Comparison of ENCODE assay signal across 7 cellular contexts in genomic region chr21:15065381-15066230, GRCh38. TPM values are rescaled to one million over a fixed set of nuclear protein-coding genes. Genes with fewer than 3 reads are reported as not detected.
DNase-seq lines count a peak whose midpoint lies in the region; ATAC-seq, FAIRE-seq and TF ChIP-seq lines count a peak whose summit lies in the region.

No MANE protein-coding gene starts in this region.

- 0% methylated on average over 3 of the region's 41 CpGs; no CpG with 5 or more reads in 1 of the 2 experiments for WGBS in IMR-90 (ENCODE audit: extremely low coverage in 2 of 2, insufficient read length in 1 of 2), 2 experiments

- peak overlapping the region; percentile 6; the same call in 1 of the 2 replicates for H3K23ac ChIP-seq in IMR-90 (ENCODE audit: low read depth, low read length)

- intact Hi-C loops in IMR-90 (cut with micrococcal nuclease): loop anchor here (1.0 to 5.0 kb wide), 3 partner anchors 201 to 683 kb away; partner anchors contain the start of gene HSPA13

- H3K4me2 ChIP-seq in IMR-90 (ENCODE audit: low read depth, low read length) (peak overlapping the region; percentile 67), astrocyte (ENCODE audit: low read length) (peak overlapping the region; percentile 88)

- in situ Hi-C loops in IMR-90 (cut with MboI; ENCODE audit: low sequenced_read_pairs): loop anchor here (10.0 kb wide), 1 partner anchor 191 kb away; no protein-coding TSS in a partner anchor

- DNase-seq in IMR-90 (peak; percentile 86), T1000 (lab: John Stamatoyannopoulos, UW) (peak; percentile 39), astrocyte (ENCODE audit: low read depth) (peak; percentile 85), hepatic stellate cell (ENCODE audit: low spot score) (peak; percentile 84), putamen (ENCODE audit: low spot score) (peak; percentile 80), ureter (ENCODE audit: low spot score) (peak; percentile 86)

- H3K27ac ChIP-seq in IMR-90 (ENCODE audit: insufficient read depth, low read length): peak overlapping the region; percentile 90
- H3K27ac ChIP-seq in astrocyte (ENCODE audit: low read depth, low read length): peak overlapping the region; percentile 85

- H3K4me3 ChIP-seq in IMR-90 (ENCODE audit: insufficient read depth, low read depth, low read length): peak overlapping the region; percentile 99
- H3K4me3 ChIP-seq in astrocyte (ENCODE audit: insufficient read depth, low read depth, low read length): peak overlapping the region; percentile 90

- H3K4me1 ChIP-seq in IMR-90 (ENCODE audit: control insufficient read depth, insufficient read depth, low read length) (no peaks in the 10 kb centered on the region; the same call in 1 of the 2 replicates), astrocyte (ENCODE audit: insufficient read depth, low read length) (peaks cover 22% of the 10 kb centered on the region)

- peak overlapping the region; percentile 46 for H3K18ac ChIP-seq in IMR-90 (ENCODE audit: low read depth, low read length)

- CTCF ChIA-PET in IMR-90 (lab: Yijun Ruan, JAX): interaction anchor here (0.5 to 1.5 kb wide), 5 partner anchors 10 to 417 kb away, joined by 3 to 4 read pairs (median 3); no protein-coding TSS in a partner anchor

- H3K9me3 ChIP-seq in IMR-90 (ENCODE audit: control insufficient read depth, insufficient read depth, low read length): no peaks in the 10 kb centered on the region
- H3K9me3 ChIP-seq in astrocyte (ENCODE audit: insufficient read depth, low read depth, low read length): no peaks in the 10 kb centered on the region

- H3K36me3 ChIP-seq in IMR-90 (ENCODE audit: control insufficient read depth, insufficient read depth, low read length) (no peaks in the 10 kb centered on the region), astrocyte (ENCODE audit: insufficient read depth, low read length) (no peaks in the 10 kb centered on the region)

- no peak overlapping the region for H2BK15ac ChIP-seq in IMR-90 (ENCODE audit: low read depth, low read length)

- H3K9ac ChIP-seq in IMR-90 (ENCODE audit: low read depth, low read length): peak overlapping the region; percentile 79
- peak overlapping the region; percentile 95 for H3K9ac ChIP-seq in astrocyte (ENCODE audit: low read length)

- H3K56ac ChIP-seq in IMR-90 (ENCODE audit: extremely low read depth, insufficient read depth, low read length): peak overlapping the region; percentile 32; the same call in 1 of the 2 replicates

- TF ChIP-seq CTCF in IMR-90 (conservative IDR thresholded peaks at IDR 0.05; ENCODE audit: low read depth, low read length) (no peak), astrocyte (IDR thresholded peaks at IDR 0.05; ENCODE audit: insufficient read depth, low read depth, low read length) (no peak)

- H2AK9ac ChIP-seq in IMR-90 (replicated peaks; ENCODE audit: low read depth, low read length, poor library complexity): peak overlapping the region; percentile 57

- H4K20me1 ChIP-seq in IMR-90 (ENCODE audit: insufficient read depth, low read length) (peaks cover 22% of the 10 kb centered on the region; the same call in 1 of the 2 replicates), astrocyte (ENCODE audit: insufficient read depth, low read length) (peaks cover 33% of the 10 kb centered on the region)

- no peaks in the 10 kb centered on the region for H3K9me3 Mint-ChIP-seq in astrocyte (ENCODE audit: unreplicated experiment)

- ATAC-seq in GM18511 (IDR thresholded peaks at IDR 0.05; ENCODE audit: unreplicated experiment): peak; percentile 25
- ATAC-seq in IMR-90 (ENCODE audit: low read depth): peak; percentile 54

- H3K4me1 Mint-ChIP-seq in astrocyte (ENCODE audit: low read depth, unreplicated experiment): peaks cover 21% of the 10 kb centered on the region

- no TSS peak for BruUV-seq in IMR-90 (replicated peaks; lab: Mats Ljungman, UMichigan)

- H4K8ac ChIP-seq in IMR-90 (ENCODE audit: low read depth in 2 of 2, low read length in 2 of 2): no peak overlapping the region

- 0 out of 2 replicates have a peak overlapping the region, but pooled peaks have one; percentile 11 for H3K14ac ChIP-seq in IMR-90 (replicated peaks; ENCODE audit: low read depth, low read length)

- H3K27me3 Mint-ChIP-seq in astrocyte (ENCODE audit: low read depth, unreplicated experiment): peaks cover 3% of the 10 kb centered on the region

- no peak overlapping the region for H2AK5ac ChIP-seq in IMR-90 (ENCODE audit: low read depth, low read length)

- H4K91ac ChIP-seq in IMR-90 (ENCODE audit: insufficient read depth, low read depth, low read length): no peak overlapping the region; the same call in 1 of the 2 replicates

- H2AFZ ChIP-seq in IMR-90 (replicated peaks; ENCODE audit: low read length, poor library complexity): peak overlapping the region; percentile 95
- peak overlapping the region; percentile 58 for H2AFZ ChIP-seq in astrocyte (ENCODE audit: low read depth, low read length)

- H3K27ac Mint-ChIP-seq in astrocyte (ENCODE audit: unreplicated experiment): peak overlapping the region; percentile 93

- no peak overlapping the region for H2BK20ac ChIP-seq in IMR-90 (ENCODE audit: low read depth, low read length)

- H3K27me3 ChIP-seq in IMR-90 (ENCODE audit: control insufficient read depth, insufficient read depth, low read length): no peaks in the 10 kb centered on the region
- H3K27me3 ChIP-seq in astrocyte (ENCODE audit: insufficient read depth, low read length): no peaks in the 10 kb centered on the region

- H3K4me3 Mint-ChIP-seq in astrocyte (ENCODE audit: unreplicated experiment): peak overlapping the region; percentile 94

- peaks cover 0 to 5% of the 10 kb centered on the region in 2 experiments; a peak in 1 of 4 replicates for H3K79me1 ChIP-seq in IMR-90 (ENCODE audit: low read depth in 1 of 2, low read length in 2 of 2)

- H2BK120ac ChIP-seq in IMR-90 (ENCODE audit: low read depth, low read length): peak overlapping the region; percentile 17; the same call in 1 of the 2 replicates

- H2BK5ac ChIP-seq in IMR-90 (ENCODE audit: low read depth, low read length, poor library complexity, severe bottlenecking): peak overlapping the region; percentile 63

- H4K5ac ChIP-seq in IMR-90 (ENCODE audit: low read depth, low read length): no peak overlapping the region

- H3K9me1 ChIP-seq in IMR-90 (ENCODE audit: insufficient read depth, low read length): no peaks in the 10 kb centered on the region

- FAIRE-seq in astrocyte (lab: Jason Lieb, UNC): no peak

- POLR2A ChIA-PET in IMR-90 (lab: Charles Lee; ENCODE audit: unreplicated experiment): interaction anchor here (0.5 to 0.8 kb wide), 4 partner anchors 65 to 1057 kb away, joined by 3 to 4 read pairs (median 3); no protein-coding TSS in a partner anchor

- no peak for TF ChIP-seq RAD21 in IMR-90 (IDR thresholded peaks at IDR 0.05; ENCODE audit: low read length)

- H3K79me2 ChIP-seq in astrocyte (ENCODE audit: insufficient read depth, low read length): peaks cover 38% of the 10 kb centered on the region

- H3K4ac ChIP-seq in IMR-90 (ENCODE audit: low read depth, low read length): peak overlapping the region; percentile 9; the same call in 1 of the 2 replicates

- dilution Hi-C loops in IMR-90 (cut with HindIII; ENCODE audit: low sequenced_read_pairs, unreplicated experiment): no loop called here

- no peaks in the 10 kb centered on the region for H3K36me3 Mint-ChIP-seq in astrocyte (ENCODE audit: low read depth, unreplicated experiment)

- TF ChIP-seq POLR2A in IMR-90 (IDR thresholded peaks at IDR 0.05; ENCODE audit: low read depth, low read length): no peak

TF ChIP-seq in IMR-90, 13 proteins besides CTCF, POLR2A, EP300 and RAD21:
- TF ChIP-seq MAZ (IDR thresholded peaks at IDR 0.05; ENCODE audit: borderline replicate concordance, low read depth, low read length): peak; percentile 20; the same call in 1 of the 2 replicates
- TF ChIP-seq RCOR1 (IDR thresholded peaks at IDR 0.05; ENCODE audit: insufficient replicate concordance, low read length): no peak

RNA-seq across cellular contexts. Expression of gene NRIP1, which starts 0.8 kb away (rescaled TPM):
- total RNA-seq in IMR-90 (2012; rRNA removed): 73.8 and 85.3 TPM in 2 replicates
- polyA plus RNA-seq in IMR-90 (2012; rRNA removed): 8.5 and 9.6 TPM in 2 replicates
- polyA plus RNA-seq in IMR-90 (2012; cell fraction: cytosol; rRNA removed): 1.4 and 1.5 TPM in 2 replicates
- 1.7 and 17.8 TPM in 2 replicates for polyA plus RNA-seq in IMR-90 (2012; cell fraction: nucleus; rRNA removed; ENCODE audit: low replicate concordance)
- total RNA-seq in astrocyte: 46.7 and 55.5 TPM in 2 replicates
- 45.5 TPM for total RNA-seq in ureter

Comparison
In these comparisons a context has a peak if more than half of its experiments do, and no peak if none do; other contexts are left out.
1. Peak in every context shown above with its lines: DNase-seq, ATAC-seq, H3K4me3 ChIP-seq and H3K27ac ChIP-seq.